Comparison of ENCODE assay signal across 9 cellular contexts in the genomic region with DNA sequence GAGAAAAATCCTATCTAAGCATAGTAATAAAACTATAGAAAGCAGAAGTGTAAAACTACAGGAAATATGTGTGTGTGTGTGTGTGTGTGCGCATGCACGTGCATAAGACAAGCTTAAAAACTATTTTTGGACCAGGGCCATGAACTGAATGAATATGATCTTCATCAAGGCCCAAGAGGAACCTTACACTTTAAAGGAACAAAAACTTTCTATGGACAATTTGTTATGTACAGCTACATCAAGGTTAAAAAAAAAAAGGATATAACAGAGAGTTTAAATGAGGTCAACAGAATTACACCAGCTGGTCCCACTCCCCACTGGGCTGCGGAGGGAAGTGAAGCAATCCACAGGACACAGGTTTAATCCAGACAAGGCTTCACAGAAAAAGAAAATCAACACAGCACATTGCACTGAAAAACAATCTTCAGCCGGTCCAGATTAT.
DNase-seq lines count a peak whose midpoint lies in the region; ATAC-seq and TF ChIP-seq lines count a peak whose summit lies in the region.
"Had no signal": no experiment of that assay in that cellular context is flagged by ENCODE, and none has a peak within 500 bp of the region (broad histone marks: within the 10 kb centered on the region; RNA-seq: fewer than 3 reads in every experiment).

No MANE protein-coding gene starts in this region.

- H3K9me3 Mint-ChIP-seq in effector memory CD8-positive, alpha-beta T cell = no peaks in the 10 kb centered on the region

- no peak overlapping the region for H3K4me3 ChIP-seq in coronary artery

- peaks cover 7 to 15% of the 10 kb centered on the region in 2 donors for H3K27me3 Mint-ChIP-seq in effector memory CD8-positive, alpha-beta T cell

- no peak overlapping the region for H3K4me3 Mint-ChIP-seq in effector memory CD8-positive, alpha-beta T cell
- H3K4me3 Mint-ChIP-seq: natural killer cell had no signal

- ATAC-seq in GM18519 (IDR thresholded peaks at IDR 0.05; ENCODE audit: low FRiP score, unreplicated experiment) (peak; percentile 47), HG02678 (IDR thresholded peaks at IDR 0.05; ENCODE audit: unreplicated experiment) (no peak), GM19467 (IDR thresholded peaks at IDR 0.05; ENCODE audit: unreplicated experiment) (no peak)
- ATAC-seq in effector memory CD8-positive, alpha-beta T cell (replicated peaks) = peak; percentile 29

- H3K27ac ChIP-seq in coronary artery = peak overlapping the region in 1 of 2 donors; percentile 12

- no peak overlapping the region for H3K27ac Mint-ChIP-seq in effector memory CD8-positive, alpha-beta T cell
- H3K27ac Mint-ChIP-seq: natural killer cell had no signal

- TF ChIP-seq CTCF in coronary artery (IDR thresholded peaks at IDR 0.05) = no peak

- no peaks in the 10 kb centered on the region for H3K4me1 Mint-ChIP-seq in effector memory CD8-positive, alpha-beta T cell (ENCODE audit: low read depth in 2 of 2)

- H3K36me3 Mint-ChIP-seq in effector memory CD8-positive, alpha-beta T cell (ENCODE audit: insufficient read depth) = no peaks in the 10 kb centered on the region
- H3K36me3 Mint-ChIP-seq: natural killer cell had no signal

- DNase-seq in NCI-H446 (lab: John Stamatoyannopoulos, UW) (peak; percentile 83 to 85), pulmonary artery endothelial cell (ENCODE audit: low read depth, low spot score) (peak; percentile 20), coronary artery (ENCODE audit: low spot score) (no peak)
- DNase-seq in effector memory CD8-positive, alpha-beta T cell = no peak
- DNase-seq in activated CD4-positive, alpha-beta T cell treated with anti-CD3 and anti-CD28 coated beads, Interleukin-2, amount 50 U/mL, for 1 hour = no peak
- DNase-seq: natural killer cell had no signal

Comparison
In these comparisons a context has a peak if more than half of its experiments do, and no peak if none do; other contexts are left out.
1. ATAC-seq: peak in GM18519 (single experiment) and effector memory CD8-positive, alpha-beta T cell (single experiment); none in HG02678 (single experiment) and GM19467 (single experiment).
2. DNase-seq: peak in NCI-H446 (2 of 2) and pulmonary artery endothelial cell (single experiment); none in effector memory CD8-positive, alpha-beta T cell (0 of 3), activated CD4-positive, alpha-beta T cell treated with anti-CD3 and anti-CD28 coated beads, Interleukin-2, amount 50 U/mL, for 1 hour (single experiment) and coronary artery (single experiment).